ENCODE assay signal across 13 cellular contexts in the genomic region with DNA sequence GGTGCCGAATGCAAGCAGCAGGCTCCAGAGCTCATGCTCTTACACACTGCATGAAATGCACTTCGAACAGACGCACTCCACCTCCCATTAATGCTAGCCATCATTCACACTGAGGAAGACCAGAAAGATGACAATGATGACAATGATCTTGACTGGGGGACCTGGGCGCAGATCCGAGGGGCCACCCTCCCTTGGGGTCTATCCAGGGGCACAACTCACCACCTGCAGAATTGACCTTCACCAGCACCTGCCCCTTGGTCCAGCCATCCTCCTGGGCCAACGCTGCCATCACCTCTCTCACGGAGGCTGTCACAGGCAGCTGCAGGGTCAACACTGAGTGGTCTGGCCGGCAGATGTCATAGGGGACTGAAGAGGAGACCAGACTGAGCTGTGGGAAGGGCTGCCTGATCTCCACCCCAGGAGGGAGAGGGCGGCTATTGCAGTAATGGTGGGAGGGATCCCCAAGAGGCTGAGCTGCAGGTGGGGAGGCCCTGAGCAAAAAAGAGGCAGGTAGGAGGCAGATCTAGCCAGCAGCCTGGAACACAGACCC. TPM values are rescaled to one million over a fixed set of nuclear protein-coding genes. Genes with fewer than 3 reads are reported as not detected.
"Had no signal": no experiment of that assay in that cellular context is flagged by ENCODE, and none has a peak within 500 bp of the region (broad histone marks: within the 10 kb centered on the region; RNA-seq: fewer than 3 reads in every experiment).

No MANE protein-coding gene starts in this region.

- H3K4me1 ChIP-seq: psoas muscle, right lobe of liver had no signal

- H3K27ac Mint-ChIP-seq: activated B cell treated with CpG ODN at 0.5 μM for 24 hours; activated CD4-positive, alpha-beta T cell treated with anti-CD3 and anti-CD28 coated beads, Interleukin-2, amount 10 ng/mL, durations not matched to agents 7 days and 5 days; activated naive CD4-positive, alpha-beta T cell treated with anti-CD3 and anti-CD28 coated beads, Interleukin-2, amount 50 U/mL, for 24 hours; T-helper 1 cell treated with Interleukin-12 subunit alpha and Interleukin-12 subunit beta and Interleukin-4 antibody, amounts not matched to agents 30 μg/mL and 1 μg/mL, for 36 hours had no signal

- H3K4me3 Mint-ChIP-seq: activated B cell treated with CpG ODN at 0.5 μM for 24 hours; activated CD4-positive, alpha-beta T cell treated with anti-CD3 and anti-CD28 coated beads, Interleukin-2, amount 10 ng/mL, durations not matched to agents 7 days and 5 days; activated naive CD4-positive, alpha-beta T cell treated with anti-CD3 and anti-CD28 coated beads, Interleukin-2, amount 50 U/mL, for 24 hours; T-helper 1 cell treated with Interleukin-12 subunit alpha and Interleukin-12 subunit beta and Interleukin-4 antibody, amounts not matched to agents 30 μg/mL and 1 μg/mL, for 36 hours had no signal

- H3K9me3 Mint-ChIP-seq: activated B cell treated with CpG ODN at 0.5 μM for 24 hours; activated CD4-positive, alpha-beta T cell treated with anti-CD3 and anti-CD28 coated beads, Interleukin-2, amount 10 ng/mL, durations not matched to agents 7 days and 5 days; activated naive CD4-positive, alpha-beta T cell treated with anti-CD3 and anti-CD28 coated beads, Interleukin-2, amount 50 U/mL, for 24 hours; T-helper 1 cell treated with Interleukin-12 subunit alpha and Interleukin-12 subunit beta and Interleukin-4 antibody, amounts not matched to agents 30 μg/mL and 1 μg/mL, for 36 hours had no signal

- ATAC-seq: stimulated activated naive CD8-positive, alpha-beta T cell treated with anti-CD3 and anti-CD28 coated beads, Interleukin-15, Interleukin-2, amounts not matched to agents 100 U/mL and 50 U/mL, for 24 hours had no signal

- H3K27ac ChIP-seq: esophagus muscularis mucosa, psoas muscle, right lobe of liver, testis had no signal

- H3K27me3 ChIP-seq: esophagus muscularis mucosa, right lobe of liver, testis had no signal

- H3K9me3 ChIP-seq: esophagus muscularis mucosa, mucosa of descending colon, psoas muscle, right lobe of liver, testis had no signal

- H3K4me3 ChIP-seq: esophagus muscularis mucosa, mucosa of descending colon, psoas muscle, right lobe of liver, testis had no signal

- H3K27me3 Mint-ChIP-seq: activated B cell treated with CpG ODN at 0.5 μM for 24 hours; activated naive CD4-positive, alpha-beta T cell treated with anti-CD3 and anti-CD28 coated beads, Interleukin-2, amount 50 U/mL, for 24 hours; naive thymus-derived CD8-positive, alpha-beta T cell had no signal

- DNase-seq: activated B cell treated with CpG ODN at 0.5 μM for 24 hours, psoas muscle, testis had no signal

- H3K36me3 Mint-ChIP-seq: activated naive CD4-positive, alpha-beta T cell treated with anti-CD3 and anti-CD28 coated beads, Interleukin-2, amount 50 U/mL, for 24 hours; naive thymus-derived CD8-positive, alpha-beta T cell had no signal

- H3K36me3 ChIP-seq: right lobe of liver had no signal

RNA-seq across cellular contexts. Expression of gene ENDOU, which starts 18.1 kb away (rescaled TPM):
- total RNA-seq: activated CD4-positive, alpha-beta T cell treated with anti-CD3 and anti-CD28 coated beads, Interleukin-2, amount 10 ng/mL, durations not matched to agents 7 days and 5 days; fibroblast of villous mesenchyme; mammary epithelial cell; naive thymus-derived CD8-positive, alpha-beta T cell; right lobe of liver had no signal
- polyA plus RNA-seq: mammary epithelial cell; naive thymus-derived CD8-positive, alpha-beta T cell had no signal
